Comparison of ENCODE assay signal across 16 cellular contexts in the genomic region with DNA sequence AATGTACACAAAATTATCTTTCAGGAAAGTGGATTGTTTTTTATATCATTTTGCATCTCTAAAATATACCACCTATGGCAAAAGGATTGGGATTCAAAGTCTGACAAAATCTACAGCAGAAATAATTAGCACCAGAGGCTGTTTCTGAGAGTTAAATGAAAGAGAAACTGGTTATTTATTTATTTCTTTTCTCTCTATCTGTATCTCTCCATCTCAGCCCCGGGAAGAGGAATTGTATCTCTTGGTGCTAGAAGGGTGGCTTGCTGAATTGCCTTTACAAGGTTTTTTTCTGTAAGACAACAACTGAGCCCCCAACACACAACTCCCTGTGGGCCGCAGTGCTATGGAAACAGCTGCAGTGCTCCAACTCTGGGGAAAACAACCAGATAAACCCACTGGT.
"Had no signal": no experiment of that assay in that cellular context is flagged by ENCODE, and none has a peak within 500 bp of the region (broad histone marks: within the 10 kb centered on the region; RNA-seq: fewer than 3 reads in every experiment).

No MANE protein-coding gene starts in this region.

- H3K4me3 ChIP-seq: body of pancreas, upper lobe of left lung had no signal

- H3K27ac Mint-ChIP-seq: activated naive CD8-positive, alpha-beta T cell had no signal

- H3K36me3 Mint-ChIP-seq: activated naive CD8-positive, alpha-beta T cell had no signal

- H3K36me3 ChIP-seq: upper lobe of left lung had no signal

- H3K27me3 ChIP-seq: body of pancreas, upper lobe of left lung had no signal

- ATAC-seq: body of pancreas; stimulated activated naive CD8-positive, alpha-beta T cell treated with anti-CD3 and anti-CD28 coated beads, Interleukin-15, Interleukin-2, amounts not matched to agents 100 U/mL and 50 U/mL, for 24 hours had no signal

- DNase-seq: activated CD4-positive, CD25-positive, alpha-beta regulatory T cell treated with anti-CD3 and anti-CD28 coated beads, Interleukin-2, amount 50 U/mL, for 72 hours; activated gamma-delta T cell; body of pancreas; caudate nucleus; foreskin melanocyte; hypothalamus; midbrain; occipital lobe; retina; stimulated activated CD4-positive, alpha-beta T cell treated with anti-CD3 and anti-CD28 coated beads, Interleukin-12 subunit alpha, Interleukin-12 subunit beta, amount 100 ng/mL, for 4 hours; stimulated activated CD4-positive, alpha-beta T cell treated with anti-CD3 and anti-CD28 coated beads, Interleukin-1b, Interleukin-23, amount 100 ng/mL, for 48 hours; stimulated activated naive CD8-positive, alpha-beta T cell treated with anti-CD3 and anti-CD28 coated beads, Interleukin-15, Interleukin-2, amounts not matched to agents 100 U/mL and 50 U/mL, for 24 hours; T-helper 2 cell; upper lobe of left lung had no signal

- H3K27ac ChIP-seq: body of pancreas, upper lobe of left lung, VCaP had no signal

- H3K27me3 Mint-ChIP-seq: activated naive CD8-positive, alpha-beta T cell had no signal

- H3K9me3 ChIP-seq: body of pancreas, upper lobe of left lung had no signal

- H3K4me3 Mint-ChIP-seq: activated naive CD8-positive, alpha-beta T cell had no signal
